ENCODE assay signal across 14 cellular contexts in genomic region chr1:230767859-230768612, GRCh38. TPM values are rescaled to one million over a fixed set of nuclear protein-coding genes. Genes with fewer than 3 reads are reported as not detected.
"Had no signal": no experiment of that assay in that cellular context is flagged by ENCODE, and none has a peak within 500 bp of the region (broad histone marks: within the 10 kb centered on the region; RNA-seq: fewer than 3 reads in every experiment).

No MANE protein-coding gene starts in this region.

RNA-seq across cellular contexts. Expression of gene CAPN9, which starts 20.8 kb away (rescaled TPM):
- total RNA-seq: activated B cell treated with CpG ODN at 0.5 μM for 24 hours; activated CD4-positive, alpha-beta memory T cell treated with anti-CD3 and anti-CD28 coated beads for 36 hours; activated CD4-positive, alpha-beta memory T cell treated with anti-CD3 and anti-CD28 coated beads, Interleukin-2, amount 10 ng/mL, durations not matched to agents 7 days and 5 days; activated CD4-positive, alpha-beta T cell treated with anti-CD3 and anti-CD28 coated beads for 36 hours; activated CD4-positive, alpha-beta T cell treated with anti-CD3 and anti-CD28 coated beads, Interleukin-2, amount 10 ng/mL, durations not matched to agents 24 days and 14 days; activated CD4-positive, alpha-beta T cell treated with anti-CD3 and anti-CD28 coated beads, Interleukin-2, amount 10 ng/mL, durations not matched to agents 7 days and 5 days; activated CD8-positive, alpha-beta memory T cell treated with anti-CD3 and anti-CD28 coated beads for 36 hours; activated CD8-positive, alpha-beta memory T cell treated with anti-CD3 and anti-CD28 coated beads, Interleukin-2, amount 10 ng/mL, durations not matched to agents 7 days and 5 days; activated CD8-positive, alpha-beta T cell treated with anti-CD3 and anti-CD28 coated beads for 36 hours; activated CD8-positive, alpha-beta T cell treated with anti-CD3 and anti-CD28 coated beads, Interleukin-2, amount 10 ng/mL, durations not matched to agents 7 days and 5 days; T-cell; T-helper 1 cell treated with Interleukin-12 subunit alpha and Interleukin-12 subunit beta and Interleukin-4 antibody, amounts not matched to agents 30 ng/mL and 1 ng/mL, for 36 hours; T-helper 17 cell; T-helper 2 cell treated with Interferon-gamma antibody and Interleukin-4, amounts not matched to agents 100 ng/mL and 5 ng/mL, for 36 hours had no signal

RNA-seq across cellular contexts. Expression of gene AGT, which starts 54.1 kb away (rescaled TPM):
- total RNA-seq: activated B cell treated with CpG ODN at 0.5 μM for 24 hours; activated CD4-positive, alpha-beta memory T cell treated with anti-CD3 and anti-CD28 coated beads for 36 hours; activated CD4-positive, alpha-beta memory T cell treated with anti-CD3 and anti-CD28 coated beads, Interleukin-2, amount 10 ng/mL, durations not matched to agents 7 days and 5 days; activated CD4-positive, alpha-beta T cell treated with anti-CD3 and anti-CD28 coated beads for 36 hours; activated CD4-positive, alpha-beta T cell treated with anti-CD3 and anti-CD28 coated beads, Interleukin-2, amount 10 ng/mL, durations not matched to agents 24 days and 14 days; activated CD4-positive, alpha-beta T cell treated with anti-CD3 and anti-CD28 coated beads, Interleukin-2, amount 10 ng/mL, durations not matched to agents 7 days and 5 days; activated CD8-positive, alpha-beta memory T cell treated with anti-CD3 and anti-CD28 coated beads for 36 hours; activated CD8-positive, alpha-beta memory T cell treated with anti-CD3 and anti-CD28 coated beads, Interleukin-2, amount 10 ng/mL, durations not matched to agents 7 days and 5 days; activated CD8-positive, alpha-beta T cell treated with anti-CD3 and anti-CD28 coated beads for 36 hours; activated CD8-positive, alpha-beta T cell treated with anti-CD3 and anti-CD28 coated beads, Interleukin-2, amount 10 ng/mL, durations not matched to agents 7 days and 5 days; T-helper 1 cell treated with Interleukin-12 subunit alpha and Interleukin-12 subunit beta and Interleukin-4 antibody, amounts not matched to agents 30 ng/mL and 1 ng/mL, for 36 hours; T-helper 17 cell; T-helper 2 cell treated with Interferon-gamma antibody and Interleukin-4, amounts not matched to agents 100 ng/mL and 5 ng/mL, for 36 hours had no signal
